In the genomic region with DNA sequence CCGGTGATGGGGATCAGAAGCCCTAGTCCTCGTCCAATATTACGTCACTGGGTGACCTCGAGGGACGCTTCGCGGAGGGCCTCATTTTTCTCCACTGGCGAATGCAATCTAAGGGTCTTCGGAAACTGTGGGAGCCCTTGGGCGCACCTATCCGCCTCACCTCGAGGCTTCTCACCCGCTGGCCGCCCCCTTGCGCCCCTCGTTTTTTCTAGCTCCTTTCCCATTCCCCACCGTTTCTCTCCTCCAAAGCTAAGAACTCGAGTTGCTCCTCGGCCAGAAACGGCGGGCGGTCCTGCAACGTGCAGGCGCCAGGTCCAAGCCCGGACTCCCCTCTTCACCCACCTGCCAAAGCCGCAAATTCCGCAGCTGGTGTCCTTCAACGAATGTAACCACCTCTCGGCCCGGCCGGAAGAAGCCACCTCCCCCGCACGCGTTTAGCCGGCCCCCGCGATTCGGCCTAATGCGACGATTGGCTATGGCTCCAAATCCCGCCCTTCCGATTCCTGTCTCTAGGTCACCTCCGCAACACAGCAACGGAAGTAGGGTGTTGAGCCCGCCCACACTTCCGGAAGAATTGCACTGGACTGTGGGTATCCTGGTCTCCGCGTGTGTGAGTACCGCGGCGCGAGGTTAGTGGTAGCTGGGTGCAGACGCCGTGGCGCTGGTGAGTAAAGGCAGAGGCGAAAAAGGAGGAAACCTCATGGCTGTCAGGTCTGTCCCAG, we compare ENCODE assay signal across 1 cellular context.
TF ChIP-seq lines count a peak whose summit lies in the region.

TSS of gene ATP5MK (minus strand) at position 409 of the 722 bp plus-strand sequence. CDS start 4,018 bp downstream, outside the sequence.
A gene with protein sequence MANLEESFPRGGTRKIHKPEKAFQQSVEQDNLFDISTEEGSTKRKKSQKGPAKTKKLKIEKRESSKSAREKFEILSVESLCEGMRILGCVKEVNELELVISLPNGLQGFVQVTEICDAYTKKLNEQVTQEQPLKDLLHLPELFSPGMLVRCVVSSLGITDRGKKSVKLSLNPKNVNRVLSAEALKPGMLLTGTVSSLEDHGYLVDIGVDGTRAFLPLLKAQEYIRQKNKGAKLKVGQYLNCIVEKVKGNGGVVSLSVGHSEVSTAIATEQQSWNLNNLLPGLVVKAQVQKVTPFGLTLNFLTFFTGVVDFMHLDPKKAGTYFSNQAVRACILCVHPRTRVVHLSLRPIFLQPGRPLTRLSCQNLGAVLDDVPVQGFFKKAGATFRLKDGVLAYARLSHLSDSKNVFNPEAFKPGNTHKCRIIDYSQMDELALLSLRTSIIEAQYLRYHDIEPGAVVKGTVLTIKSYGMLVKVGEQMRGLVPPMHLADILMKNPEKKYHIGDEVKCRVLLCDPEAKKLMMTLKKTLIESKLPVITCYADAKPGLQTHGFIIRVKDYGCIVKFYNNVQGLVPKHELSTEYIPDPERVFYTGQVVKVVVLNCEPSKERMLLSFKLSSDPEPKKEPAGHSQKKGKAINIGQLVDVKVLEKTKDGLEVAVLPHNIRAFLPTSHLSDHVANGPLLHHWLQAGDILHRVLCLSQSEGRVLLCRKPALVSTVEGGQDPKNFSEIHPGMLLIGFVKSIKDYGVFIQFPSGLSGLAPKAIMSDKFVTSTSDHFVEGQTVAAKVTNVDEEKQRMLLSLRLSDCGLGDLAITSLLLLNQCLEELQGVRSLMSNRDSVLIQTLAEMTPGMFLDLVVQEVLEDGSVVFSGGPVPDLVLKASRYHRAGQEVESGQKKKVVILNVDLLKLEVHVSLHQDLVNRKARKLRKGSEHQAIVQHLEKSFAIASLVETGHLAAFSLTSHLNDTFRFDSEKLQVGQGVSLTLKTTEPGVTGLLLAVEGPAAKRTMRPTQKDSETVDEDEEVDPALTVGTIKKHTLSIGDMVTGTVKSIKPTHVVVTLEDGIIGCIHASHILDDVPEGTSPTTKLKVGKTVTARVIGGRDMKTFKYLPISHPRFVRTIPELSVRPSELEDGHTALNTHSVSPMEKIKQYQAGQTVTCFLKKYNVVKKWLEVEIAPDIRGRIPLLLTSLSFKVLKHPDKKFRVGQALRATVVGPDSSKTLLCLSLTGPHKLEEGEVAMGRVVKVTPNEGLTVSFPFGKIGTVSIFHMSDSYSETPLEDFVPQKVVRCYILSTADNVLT (N-terminal part only) (plus strand): TSS at position 560 of the 722 bp plus-strand sequence. CDS start 1,801 bp downstream, outside the sequence.

TF ChIP-seq in GM12878, 131 proteins besides CTCF, POLR2A, EP300 and RAD21 (continued from another document):
- TF ChIP-seq, protein P1, sequence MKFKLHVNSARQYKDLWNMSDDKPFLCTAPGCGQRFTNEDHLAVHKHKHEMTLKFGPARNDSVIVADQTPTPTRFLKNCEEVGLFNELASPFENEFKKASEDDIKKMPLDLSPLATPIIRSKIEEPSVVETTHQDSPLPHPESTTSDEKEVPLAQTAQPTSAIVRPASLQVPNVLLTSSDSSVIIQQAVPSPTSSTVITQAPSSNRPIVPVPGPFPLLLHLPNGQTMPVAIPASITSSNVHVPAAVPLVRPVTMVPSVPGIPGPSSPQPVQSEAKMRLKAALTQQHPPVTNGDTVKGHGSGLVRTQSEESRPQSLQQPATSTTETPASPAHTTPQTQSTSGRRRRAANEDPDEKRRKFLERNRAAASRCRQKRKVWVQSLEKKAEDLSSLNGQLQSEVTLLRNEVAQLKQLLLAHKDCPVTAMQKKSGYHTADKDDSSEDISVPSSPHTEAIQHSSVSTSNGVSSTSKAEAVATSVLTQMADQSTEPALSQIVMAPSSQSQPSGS (IDR thresholded peaks at IDR 0.05; ENCODE audit: low read length), result no peak
- TF ChIP-seq SKIL (IDR thresholded peaks at IDR 0.05; ENCODE audit: low read depth, poor library complexity, severe bottlenecking) (no peak), CBX3 (IDR thresholded peaks at IDR 0.05; ENCODE audit: borderline replicate concordance, low read depth) (no peak), MEF2B (IDR thresholded peaks at IDR 0.05; ENCODE audit: partially characterized antibody, poor library complexity, severe bottlenecking) (no peak), ZBED1 (IDR thresholded peaks at IDR 0.05; ENCODE audit: borderline replicate concordance) (no peak), CHD1 (IDR thresholded peaks at IDR 0.05; ENCODE audit: low read depth, low read length) (no peak), PAX5 (IDR thresholded peaks at IDR 0.05; ENCODE audit: borderline replicate concordance, low read depth, low read length) (peak; percentile 6; the same call in 1 of the 2 replicates), GABPA (IDR thresholded peaks at IDR 0.05; ENCODE audit: low read depth) (peak; percentile 99), HDGF (IDR thresholded peaks at IDR 0.05) (peak; percentile 96), BCL11A (IDR thresholded peaks at IDR 0.05; ENCODE audit: low read depth, low read length) (no peak), RAD51 (IDR thresholded peaks at IDR 0.05) (no peak), TARDBP (IDR thresholded peaks at IDR 0.05; ENCODE audit: borderline replicate concordance) (no peak), USF1 (IDR thresholded peaks at IDR 0.05; ENCODE audit: borderline replicate concordance, extremely low read length, insufficient read depth, low read depth, low read length) (no peak), BHLHE40 (IDR thresholded peaks at IDR 0.05; ENCODE audit: borderline replicate concordance in 1 of 2, low read depth in 2 of 2, low read length in 1 of 2) (peak; percentile 84 to 90), EZH2 (IDR thresholded peaks at IDR 0.05; ENCODE audit: borderline replicate concordance, control insufficient read depth, low read depth, low read length) (no peak), IKZF2 (IDR thresholded peaks at IDR 0.05) (peak in 1 of 2 experiments; percentile 35; a peak in 1 of 4 replicates), TAF1 (IDR thresholded peaks at IDR 0.05; ENCODE audit: borderline replicate concordance, low read depth, low read length) (peak; percentile 88), NKRF (conservative IDR thresholded peaks at IDR 0.05) (peak; percentile 90), SUZ12 (IDR thresholded peaks at IDR 0.05; ENCODE audit: unreplicated experiment) (no peak), CREB1 (IDR thresholded peaks at IDR 0.05; ENCODE audit: low read depth) (peak; percentile 88), SMARCA5 (IDR thresholded peaks at IDR 0.05) (0 out of 2 replicates have a peak, but pooled peaks have one; percentile 33), EED (IDR thresholded peaks at IDR 0.05; ENCODE audit: low read depth) (0 out of 2 replicates have a peak, but pooled peaks have one; percentile 11), ZZZ3 (IDR thresholded peaks at IDR 0.05; ENCODE audit: control insufficient read depth, insufficient read length, low read depth) (no peak), CEBPB (IDR thresholded peaks at IDR 0.05; ENCODE audit: borderline replicate concordance in 1 of 2, low read depth in 2 of 2, low read length in 2 of 2) (no peak)
- TF ChIP-seq, protein P2, sequence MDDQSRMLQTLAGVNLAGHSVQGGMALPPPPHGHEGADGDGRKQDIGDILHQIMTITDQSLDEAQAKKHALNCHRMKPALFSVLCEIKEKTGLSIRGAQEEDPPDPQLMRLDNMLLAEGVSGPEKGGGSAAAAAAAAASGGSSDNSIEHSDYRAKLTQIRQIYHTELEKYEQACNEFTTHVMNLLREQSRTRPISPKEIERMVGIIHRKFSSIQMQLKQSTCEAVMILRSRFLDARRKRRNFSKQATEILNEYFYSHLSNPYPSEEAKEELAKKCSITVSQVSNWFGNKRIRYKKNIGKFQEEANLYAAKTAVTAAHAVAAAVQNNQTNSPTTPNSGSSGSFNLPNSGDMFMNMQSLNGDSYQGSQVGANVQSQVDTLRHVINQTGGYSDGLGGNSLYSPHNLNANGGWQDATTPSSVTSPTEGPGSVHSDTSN (IDR thresholded peaks at IDR 0.05; ENCODE audit: insufficient replicate concordance, low read depth, low read length), result peak; percentile 64
- TF ChIP-seq, protein P3, sequence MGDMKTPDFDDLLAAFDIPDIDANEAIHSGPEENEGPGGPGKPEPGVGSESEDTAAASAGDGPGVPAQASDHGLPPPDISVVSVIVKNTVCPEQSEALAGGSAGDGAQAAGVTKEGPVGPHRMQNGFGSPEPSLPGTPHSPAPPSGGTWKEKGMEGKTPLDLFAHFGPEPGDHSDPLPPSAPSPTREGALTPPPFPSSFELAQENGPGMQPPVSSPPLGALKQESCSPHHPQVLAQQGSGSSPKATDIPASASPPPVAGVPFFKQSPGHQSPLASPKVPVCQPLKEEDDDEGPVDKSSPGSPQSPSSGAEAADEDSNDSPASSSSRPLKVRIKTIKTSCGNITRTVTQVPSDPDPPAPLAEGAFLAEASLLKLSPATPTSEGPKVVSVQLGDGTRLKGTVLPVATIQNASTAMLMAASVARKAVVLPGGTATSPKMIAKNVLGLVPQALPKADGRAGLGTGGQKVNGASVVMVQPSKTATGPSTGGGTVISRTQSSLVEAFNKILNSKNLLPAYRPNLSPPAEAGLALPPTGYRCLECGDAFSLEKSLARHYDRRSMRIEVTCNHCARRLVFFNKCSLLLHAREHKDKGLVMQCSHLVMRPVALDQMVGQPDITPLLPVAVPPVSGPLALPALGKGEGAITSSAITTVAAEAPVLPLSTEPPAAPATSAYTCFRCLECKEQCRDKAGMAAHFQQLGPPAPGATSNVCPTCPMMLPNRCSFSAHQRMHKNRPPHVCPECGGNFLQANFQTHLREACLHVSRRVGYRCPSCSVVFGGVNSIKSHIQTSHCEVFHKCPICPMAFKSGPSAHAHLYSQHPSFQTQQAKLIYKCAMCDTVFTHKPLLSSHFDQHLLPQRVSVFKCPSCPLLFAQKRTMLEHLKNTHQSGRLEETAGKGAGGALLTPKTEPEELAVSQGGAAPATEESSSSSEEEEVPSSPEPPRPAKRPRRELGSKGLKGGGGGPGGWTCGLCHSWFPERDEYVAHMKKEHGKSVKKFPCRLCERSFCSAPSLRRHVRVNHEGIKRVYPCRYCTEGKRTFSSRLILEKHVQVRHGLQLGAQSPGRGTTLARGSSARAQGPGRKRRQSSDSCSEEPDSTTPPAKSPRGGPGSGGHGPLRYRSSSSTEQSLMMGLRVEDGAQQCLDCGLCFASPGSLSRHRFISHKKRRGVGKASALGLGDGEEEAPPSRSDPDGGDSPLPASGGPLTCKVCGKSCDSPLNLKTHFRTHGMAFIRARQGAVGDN (IDR thresholded peaks at IDR 0.05), result peak; percentile 73
